In the genomic region with DNA sequence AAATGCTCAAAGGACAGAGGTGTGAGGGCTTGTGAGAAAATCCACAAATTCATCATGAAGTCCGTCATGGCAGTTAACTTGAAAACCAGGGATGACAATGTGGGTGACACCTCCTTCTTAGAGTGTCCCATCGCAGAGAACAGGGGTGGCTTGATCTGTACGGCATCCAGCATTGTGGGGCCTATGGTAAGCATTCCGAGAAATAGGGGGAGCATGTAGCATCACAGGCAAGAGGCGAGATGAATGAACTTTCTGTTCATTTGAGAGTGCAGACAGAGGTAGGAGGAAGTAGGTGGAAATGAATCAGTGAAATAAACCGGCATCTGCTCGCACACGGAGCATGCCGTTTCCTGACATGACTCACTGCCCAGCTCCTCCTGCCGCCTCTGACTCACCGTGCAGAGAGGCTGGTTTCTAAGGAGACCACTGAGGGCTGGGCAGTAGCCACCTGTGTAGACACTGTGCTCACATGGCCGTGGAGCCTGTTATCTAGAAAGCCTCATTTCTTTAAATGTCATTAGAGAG, we compare ENCODE assay signal across 8 cellular contexts.
A peak's percentile ranks its signal among the peaks of the same experiment; 100 is the strongest.
DNase-seq lines count a peak whose midpoint lies in the region; TF ChIP-seq lines count a peak whose summit lies in the region.

No MANE protein-coding gene starts in this region.

- H3K4me1 ChIP-seq in HEK293 (ENCODE audit: control insufficient read depth, insufficient read depth, low read length) (peaks cover 8% of the 10 kb centered on the region; the same call in 1 of the 2 replicates), mesendoderm (ENCODE audit: control insufficient read depth, low read depth, low read length) (peaks cover 14% of the 10 kb centered on the region), stomach smooth muscle (ENCODE audit: control insufficient read depth, insufficient read depth, low read length) (peaks cover 6% of the 10 kb centered on the region)

- no peak for TF ChIP-seq CTCF in HEK293 (tag by site-specific recombination; IDR thresholded peaks at IDR 0.05)

- no peak overlapping the region for H3K9ac ChIP-seq in mesendoderm (ENCODE audit: low read length)
- peak overlapping the region in 1 of 2 donors; percentile 39 for H3K9ac ChIP-seq in stomach smooth muscle (ENCODE audit: low read length in 2 of 2)

- no peaks in the 10 kb centered on the region for H3K79me2 ChIP-seq in mesendoderm (ENCODE audit: control insufficient read depth, insufficient read depth, low read length)

- H3K27ac ChIP-seq in HEK293 (ENCODE audit: extremely low read depth, low read depth, low read length) (peak overlapping the region; percentile 17; the same call in 1 of the 2 replicates), cingulate gyrus (ENCODE audit: low read depth, low read length) (peak overlapping the region; percentile 24), mesendoderm (ENCODE audit: low read depth, low read length) (no peak overlapping the region), stomach smooth muscle (ENCODE audit: low read length) (peak overlapping the region; percentile 56)

- no peak overlapping the region for H2BK120ac ChIP-seq in mesendoderm (ENCODE audit: low read depth, low read length)

- H3K4me3 ChIP-seq in HEK293 (ENCODE audit: low read depth, low read length) (peak overlapping the region; percentile 34), mesendoderm (ENCODE audit: low read length) (no peak overlapping the region), stomach smooth muscle (ENCODE audit: low read length in 2 of 2) (peak overlapping the region; percentile 47 to 53)

- H3K36me3 ChIP-seq in HEK293 (ENCODE audit: control insufficient read depth in 2 of 2, insufficient read depth in 1 of 2, low read length in 2 of 2) = no peaks in the 10 kb centered on the region
- H3K36me3 ChIP-seq in mesendoderm (ENCODE audit: control insufficient read depth, insufficient read depth, low read length) = no peaks in the 10 kb centered on the region
- no peaks in the 10 kb centered on the region for H3K36me3 ChIP-seq in stomach smooth muscle (ENCODE audit: control insufficient read depth in 2 of 2, insufficient read depth in 2 of 2, low read length in 2 of 2)

- no peaks in the 10 kb centered on the region for H3K79me1 ChIP-seq in mesendoderm (ENCODE audit: low read length)

- H3K27me3 ChIP-seq in mesendoderm (ENCODE audit: insufficient read depth, low read length, poor library complexity) (no peaks in the 10 kb centered on the region), stomach smooth muscle (ENCODE audit: control insufficient read depth in 1 of 2, insufficient read depth in 2 of 2, low read length in 2 of 2) (no peaks in the 10 kb centered on the region)

- no peaks in the 10 kb centered on the region for H3K9me3 ChIP-seq in HEK293 (ENCODE audit: control insufficient read depth, insufficient read depth, low read depth, low read length)
- H3K9me3 ChIP-seq in stomach smooth muscle (ENCODE audit: control insufficient read depth in 2 of 2, low read length in 2 of 2) = no peaks in the 10 kb centered on the region

- H3K4ac ChIP-seq in mesendoderm (ENCODE audit: low read depth, low read length) = peak overlapping the region; percentile 31

- no peak overlapping the region for H3K4me2 ChIP-seq in mesendoderm (ENCODE audit: low read length)

- H3K56ac ChIP-seq in mesendoderm (ENCODE audit: low read length) = peak overlapping the region; percentile 38

- H2BK5ac ChIP-seq in mesendoderm (ENCODE audit: low read length) = no peak overlapping the region

- H3K23ac ChIP-seq in mesendoderm (ENCODE audit: low read length) = no peak overlapping the region

- peak overlapping the region; percentile 19 for H3K18ac ChIP-seq in mesendoderm (ENCODE audit: low read length)

- H4K8ac ChIP-seq in mesendoderm (ENCODE audit: low read depth, low read length) = no peak overlapping the region

- no peak overlapping the region for H2AK5ac ChIP-seq in mesendoderm (ENCODE audit: low read length)

- peak; percentile 2 for DNase-seq in activated CD4-positive, CD25-positive, alpha-beta regulatory T cell treated with anti-CD3 and anti-CD28 coated beads, Interleukin-2, amount 50 U/mL, for 16 hours (ENCODE audit: low read depth, low spot score)
- DNase-seq in activated CD4-positive, CD25-positive, alpha-beta regulatory T cell (lab: John Stamatoyannopoulos, UW) = no peak
- DNase-seq in M059J (ENCODE audit: low read depth) (peak; percentile 97), SW 1271 (lab: John Stamatoyannopoulos, UW) (peak; percentile 91 to 96), mesendoderm (peak; percentile 88)

- CTCF ChIA-PET in HEK293 (lab: Yijun Ruan, JAX) = interaction anchor here (0.7 kb wide), 1 partner anchor 88 kb away, joined by 3 read pairs; no protein-coding TSS in a partner anchor

- H4K5ac ChIP-seq in mesendoderm (ENCODE audit: low read length) = no peak overlapping the region

- WGBS in mesendoderm (ENCODE audit: extremely low coverage, insufficient coverage, low lambda C conversion rate) = no CpG with 5 or more reads among the region's 12 CpGs

- H2BK15ac ChIP-seq in mesendoderm (replicated peaks; ENCODE audit: low read depth) = no peak overlapping the region

- POLR2A ChIA-PET in HEK293 (lab: Yijun Ruan, JAX) = no interaction called here

TF ChIP-seq in HEK293, 187 proteins besides CTCF, POLR2A, EP300 and RAD21 (continues in another document):
- peak; percentile 86 for TF ChIP-seq ZNF366 (tag by site-specific recombination; conservative IDR thresholded peaks at IDR 0.05)
- TF ChIP-seq KLF8 (tag by site-specific recombination; IDR thresholded peaks at IDR 0.05) = 0 out of 2 replicates have a peak, but pooled peaks have one; percentile 34
- no peak for TF ChIP-seq HOXC10 (CRISPR knock-in tag; IDR thresholded peaks at IDR 0.05)
- TF ChIP-seq, protein P1, sequence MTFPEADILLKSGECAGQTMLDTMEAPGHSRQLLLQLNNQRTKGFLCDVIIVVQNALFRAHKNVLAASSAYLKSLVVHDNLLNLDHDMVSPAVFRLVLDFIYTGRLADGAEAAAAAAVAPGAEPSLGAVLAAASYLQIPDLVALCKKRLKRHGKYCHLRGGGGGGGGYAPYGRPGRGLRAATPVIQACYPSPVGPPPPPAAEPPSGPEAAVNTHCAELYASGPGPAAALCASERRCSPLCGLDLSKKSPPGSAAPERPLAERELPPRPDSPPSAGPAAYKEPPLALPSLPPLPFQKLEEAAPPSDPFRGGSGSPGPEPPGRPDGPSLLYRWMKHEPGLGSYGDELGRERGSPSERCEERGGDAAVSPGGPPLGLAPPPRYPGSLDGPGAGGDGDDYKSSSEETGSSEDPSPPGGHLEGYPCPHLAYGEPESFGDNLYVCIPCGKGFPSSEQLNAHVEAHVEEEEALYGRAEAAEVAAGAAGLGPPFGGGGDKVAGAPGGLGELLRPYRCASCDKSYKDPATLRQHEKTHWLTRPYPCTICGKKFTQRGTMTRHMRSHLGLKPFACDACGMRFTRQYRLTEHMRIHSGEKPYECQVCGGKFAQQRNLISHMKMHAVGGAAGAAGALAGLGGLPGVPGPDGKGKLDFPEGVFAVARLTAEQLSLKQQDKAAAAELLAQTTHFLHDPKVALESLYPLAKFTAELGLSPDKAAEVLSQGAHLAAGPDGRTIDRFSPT (tag by site-specific recombination; IDR thresholded peaks at IDR 0.05) = 0 out of 2 replicates have a peak, but pooled peaks have one; percentile 47
- TF ChIP-seq ZFP41 (tag by site-specific recombination; IDR thresholded peaks at IDR 0.05; ENCODE audit: borderline replicate concordance) = no peak
- peak; percentile 67; the same call in 1 of the 2 replicates for TF ChIP-seq ZNF10 (tag by site-specific recombination; IDR thresholded peaks at IDR 0.05)
- no peak for TF ChIP-seq ZNF473 (tag by site-specific recombination; IDR thresholded peaks at IDR 0.05)
- TF ChIP-seq EGR2 (tag by site-specific recombination; IDR thresholded peaks at IDR 0.05; ENCODE audit: low read depth) = peak; percentile 75
- TF ChIP-seq, protein P2, sequence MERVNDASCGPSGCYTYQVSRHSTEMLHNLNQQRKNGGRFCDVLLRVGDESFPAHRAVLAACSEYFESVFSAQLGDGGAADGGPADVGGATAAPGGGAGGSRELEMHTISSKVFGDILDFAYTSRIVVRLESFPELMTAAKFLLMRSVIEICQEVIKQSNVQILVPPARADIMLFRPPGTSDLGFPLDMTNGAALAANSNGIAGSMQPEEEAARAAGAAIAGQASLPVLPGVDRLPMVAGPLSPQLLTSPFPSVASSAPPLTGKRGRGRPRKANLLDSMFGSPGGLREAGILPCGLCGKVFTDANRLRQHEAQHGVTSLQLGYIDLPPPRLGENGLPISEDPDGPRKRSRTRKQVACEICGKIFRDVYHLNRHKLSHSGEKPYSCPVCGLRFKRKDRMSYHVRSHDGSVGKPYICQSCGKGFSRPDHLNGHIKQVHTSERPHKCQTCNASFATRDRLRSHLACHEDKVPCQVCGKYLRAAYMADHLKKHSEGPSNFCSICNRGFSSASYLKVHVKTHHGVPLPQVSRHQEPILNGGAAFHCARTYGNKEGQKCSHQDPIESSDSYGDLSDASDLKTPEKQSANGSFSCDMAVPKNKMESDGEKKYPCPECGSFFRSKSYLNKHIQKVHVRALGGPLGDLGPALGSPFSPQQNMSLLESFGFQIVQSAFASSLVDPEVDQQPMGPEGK (tag by site-specific recombination; IDR thresholded peaks at IDR 0.05) = peak; percentile 51; the same call in 1 of the 2 replicates
- TF ChIP-seq ZSCAN23 (tag by site-specific recombination; IDR thresholded peaks at IDR 0.05) = 0 out of 2 replicates have a peak, but pooled peaks have one; percentile 34
- TF ChIP-seq OSR2 (tag by site-specific recombination; IDR thresholded peaks at IDR 0.05) = peak; percentile 71
- TF ChIP-seq ZNF830 (tag by site-specific recombination; IDR thresholded peaks at IDR 0.05; ENCODE audit: low read depth) = no peak
- no peak for TF ChIP-seq ZNF416 (tag by site-specific recombination; IDR thresholded peaks at IDR 0.05)
- 0 out of 2 replicates have a peak, but pooled peaks have one; percentile 54 for TF ChIP-seq ZNF561 (tag by site-specific recombination; IDR thresholded peaks at IDR 0.05; ENCODE audit: borderline replicate concordance)
- no peak for TF ChIP-seq TRIM28 (IDR thresholded peaks at IDR 0.05; ENCODE audit: borderline replicate concordance, low read length)
- peak; percentile 71 for TF ChIP-seq SP7 (tag by site-specific recombination; IDR thresholded peaks at IDR 0.05)
- TF ChIP-seq ZNF174 (tag by site-specific recombination; IDR thresholded peaks at IDR 0.05) = no peak
- peak; percentile 24; the same call in 1 of the 2 replicates for TF ChIP-seq ZNF660 (tag by site-specific recombination; IDR thresholded peaks at IDR 0.05)
- TF ChIP-seq SP2 (tag by site-specific recombination; IDR thresholded peaks at IDR 0.05) = 0 out of 2 replicates have a peak, but pooled peaks have one; percentile 6
- 0 out of 2 replicates have a peak, but pooled peaks have one; percentile 40 for TF ChIP-seq ZBTB21 (tag by site-specific recombination; IDR thresholded peaks at IDR 0.05)
- no peak for TF ChIP-seq ZNF792 (tag by site-specific recombination; IDR thresholded peaks at IDR 0.05)
- TF ChIP-seq ZNF776 (tag by site-specific recombination; IDR thresholded peaks at IDR 0.05; ENCODE audit: borderline replicate concordance) = no peak

Comparison
In these comparisons a context has a peak if more than half of its experiments do, and no peak if none do; other contexts are left out.
1. DNase-seq: peak in activated CD4-positive, CD25-positive, alpha-beta regulatory T cell treated with anti-CD3 and anti-CD28 coated beads, Interleukin-2, amount 50 U/mL, for 16 hours (single experiment), M059J (single experiment), SW 1271 (2 of 2) and mesendoderm (single experiment); none in activated CD4-positive, CD25-positive, alpha-beta regulatory T cell (0 of 4).